Comparison of ENCODE assay signal across 32 cellular contexts in the genomic region with DNA sequence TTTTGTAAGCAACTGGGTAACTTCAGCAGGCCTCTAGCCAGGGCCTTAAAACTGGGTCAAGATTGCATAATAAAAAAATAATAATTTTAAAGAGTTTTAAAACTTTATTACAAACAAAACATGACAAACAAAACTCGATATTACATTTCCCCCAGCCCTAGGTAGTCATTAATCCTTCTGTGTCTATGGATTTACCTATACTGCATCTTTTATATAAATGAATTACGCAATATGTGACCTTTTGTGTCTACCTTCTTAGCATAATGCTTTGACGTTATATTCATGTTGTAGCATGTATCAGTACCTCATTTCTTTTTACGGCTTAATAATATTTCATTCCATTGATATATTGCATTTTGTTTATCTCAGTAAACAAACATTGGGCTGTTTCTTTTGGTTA.
"Had no signal": no experiment of that assay in that cellular context is flagged by ENCODE, and none has a peak within 500 bp of the region (broad histone marks: within the 10 kb centered on the region; RNA-seq: fewer than 3 reads in every experiment).

No MANE protein-coding gene starts in this region.

- FAIRE-seq: TTC549 had no signal

- H3K27ac ChIP-seq: VCaP, WERI-Rb-1 had no signal

- H3K36me3 ChIP-seq: WERI-Rb-1 had no signal

- DNase-seq: activated B cell treated with CpG ODN at 0.5 μM for 24 hours; activated CD4-positive, alpha-beta memory T cell treated with anti-CD3 and anti-CD28 coated beads for 36 hours; activated CD4-positive, alpha-beta memory T cell treated with anti-CD3 and anti-CD28 coated beads, Interleukin-2, amount 10 ng/mL, durations not matched to agents 7 days and 5 days; activated CD4-positive, alpha-beta T cell treated with anti-CD3 and anti-CD28 coated beads for 1 hour; activated CD4-positive, alpha-beta T cell treated with anti-CD3 and anti-CD28 coated beads for 36 hours; activated CD4-positive, alpha-beta T cell treated with anti-CD3 and anti-CD28 coated beads for 4 hours; activated CD4-positive, alpha-beta T cell treated with anti-CD3 and anti-CD28 coated beads for 48 hours; activated CD4-positive, alpha-beta T cell treated with anti-CD3 and anti-CD28 coated beads, Interleukin-2, amount 10 ng/mL, durations not matched to agents 24 days and 14 days; activated CD4-positive, alpha-beta T cell treated with anti-CD3 and anti-CD28 coated beads, Interleukin-2, amount 10 ng/mL, durations not matched to agents 7 days and 5 days; activated CD4-positive, alpha-beta T cell treated with anti-CD3 and anti-CD28 coated beads, Interleukin-2, amount 50 U/mL, for 1 hour; activated CD4-positive, alpha-beta T cell treated with anti-CD3 and anti-CD28 coated beads, Interleukin-2, amount 50 U/mL, for 4 hours; activated CD4-positive, alpha-beta T cell treated with anti-CD3 and anti-CD28 coated beads, Interleukin-2, amount 50 U/mL, for 48 hours; activated CD4-positive, CD25-positive, alpha-beta regulatory T cell; activated CD4-positive, CD25-positive, alpha-beta regulatory T cell treated with anti-CD3 and anti-CD28 coated beads, Interleukin-2, amount 50 U/mL, for 72 hours; activated CD8-positive, alpha-beta memory T cell treated with anti-CD3 and anti-CD28 coated beads for 24 hours; activated CD8-positive, alpha-beta memory T cell treated with anti-CD3 and anti-CD28 coated beads, Interleukin-2, amount 10 ng/mL, durations not matched to agents 7 days and 5 days; activated CD8-positive, alpha-beta memory T cell treated with anti-CD3 and anti-CD28 coated beads, Interleukin-2, amount 50 U/mL, for 4 hours; activated CD8-positive, alpha-beta memory T cell treated with anti-CD3 and anti-CD28 coated beads, Interleukin-2, amount 50 U/mL, for 48 hours; activated CD8-positive, alpha-beta T cell treated with anti-CD3 and anti-CD28 coated beads for 36 hours; activated CD8-positive, alpha-beta T cell treated with anti-CD3 and anti-CD28 coated beads, Interleukin-2, amount 10 ng/mL, durations not matched to agents 7 days and 5 days; activated T-cell treated with anti-CD3 and anti-CD28 coated beads for 4 hours; activated T-cell treated with anti-CD3 and anti-CD28 coated beads, Interleukin-2, amount 50 U/mL, for 1 hour; T-helper 1 cell; T-helper 17 cell; T-helper 2 cell; T-helper 9 cell; T1000; WERI-Rb-1 had no signal

- ATAC-seq: activated CD4-positive, alpha-beta T cell treated with anti-CD3 and anti-CD28 coated beads for 36 hours; activated CD4-positive, CD25-positive, alpha-beta regulatory T cell treated with anti-CD3 and anti-CD28 coated beads, Interleukin-2, amount 50 U/mL, for 24 hours; activated CD8-positive, alpha-beta memory T cell treated with anti-CD3 and anti-CD28 coated beads, Interleukin-2, amount 10 ng/mL, durations not matched to agents 7 days and 5 days; activated CD8-positive, alpha-beta T cell treated with anti-CD3 and anti-CD28 coated beads for 36 hours; activated CD8-positive, alpha-beta T cell treated with anti-CD3 and anti-CD28 coated beads, Interleukin-2, amount 10 ng/mL, durations not matched to agents 7 days and 5 days; T-helper 17 cell; WTC11 had no signal
